In genomic region chr3:146747928-146748327, GRCh38 we compare ENCODE assay signal across 10 cellular contexts.
DNase-seq lines count a peak whose midpoint lies in the region; ATAC-seq and TF ChIP-seq lines count a peak whose summit lies in the region.
"Had no signal": no experiment of that assay in that cellular context is flagged by ENCODE, and none has a peak within 500 bp of the region (broad histone marks: within the 10 kb centered on the region; RNA-seq: fewer than 3 reads in every experiment).

No MANE protein-coding gene starts in this region.

- no peaks in the 10 kb centered on the region for H3K36me3 Mint-ChIP-seq in activated CD8-positive, alpha-beta memory T cell treated with anti-CD3 and anti-CD28 coated beads, Interleukin-2, amount 10 ng/mL, durations not matched to agents 7 days and 5 days
- H3K36me3 Mint-ChIP-seq in activated T-cell treated with anti-CD3 and anti-CD28 coated beads, Interleukin-2, amount 50 U/mL, for 24 hours (ENCODE audit: low read depth): no peaks in the 10 kb centered on the region

- no peaks in the 10 kb centered on the region for H3K4me1 Mint-ChIP-seq in activated CD8-positive, alpha-beta memory T cell treated with anti-CD3 and anti-CD28 coated beads, Interleukin-2, amount 10 ng/mL, durations not matched to agents 7 days and 5 days
- H3K4me1 Mint-ChIP-seq in activated T-cell treated with anti-CD3 and anti-CD28 coated beads, Interleukin-2, amount 50 U/mL, for 24 hours (ENCODE audit: low read depth): no peaks in the 10 kb centered on the region

- H3K27ac ChIP-seq in 22Rv1 (no peak overlapping the region), SK-N-MC (no peak overlapping the region)
- H3K27ac ChIP-seq: SJCRH30 had no signal

- CTCF ChIA-PET in activated CD8-positive, alpha-beta memory T cell treated with anti-CD3 and anti-CD28 coated beads, Interleukin-2, amount 10 ng/mL, durations not matched to agents 7 days and 5 days (lab: Charles Lee): no interaction called here

- H3K27me3 Mint-ChIP-seq in activated CD8-positive, alpha-beta memory T cell treated with anti-CD3 and anti-CD28 coated beads, Interleukin-2, amount 10 ng/mL, durations not matched to agents 7 days and 5 days: no peaks in the 10 kb centered on the region
- no peaks in the 10 kb centered on the region for H3K27me3 Mint-ChIP-seq in activated T-cell treated with anti-CD3 and anti-CD28 coated beads, Interleukin-2, amount 50 U/mL, for 24 hours

- H3K36me3 ChIP-seq in SK-N-MC (ENCODE audit: insufficient read depth, low read length): no peaks in the 10 kb centered on the region; the same call in 1 of the 2 replicates
- H3K36me3 ChIP-seq: SJCRH30 had no signal

- H3K9me3 ChIP-seq in SK-N-MC (ENCODE audit: low read depth, low read length): peaks cover 4% of the 10 kb centered on the region; the same call in 1 of the 2 replicates
- H3K9me3 ChIP-seq: SJCRH30 had no signal

- peak; percentile 29 for TF ChIP-seq CTCF in 22Rv1 (IDR thresholded peaks at IDR 0.05)

- peaks cover 3% of the 10 kb centered on the region for H3K9me3 Mint-ChIP-seq in activated CD8-positive, alpha-beta memory T cell treated with anti-CD3 and anti-CD28 coated beads, Interleukin-2, amount 10 ng/mL, durations not matched to agents 7 days and 5 days (ENCODE audit: low read depth)
- H3K9me3 Mint-ChIP-seq in activated T-cell treated with anti-CD3 and anti-CD28 coated beads, Interleukin-2, amount 50 U/mL, for 24 hours: peaks cover 6% of the 10 kb centered on the region

- no peak overlapping the region for H3K27ac Mint-ChIP-seq in activated CD8-positive, alpha-beta memory T cell treated with anti-CD3 and anti-CD28 coated beads, Interleukin-2, amount 10 ng/mL, durations not matched to agents 7 days and 5 days
- no peak overlapping the region for H3K27ac Mint-ChIP-seq in activated T-cell treated with anti-CD3 and anti-CD28 coated beads, Interleukin-2, amount 50 U/mL, for 24 hours

- H3K4me3 Mint-ChIP-seq in activated CD8-positive, alpha-beta memory T cell treated with anti-CD3 and anti-CD28 coated beads, Interleukin-2, amount 10 ng/mL, durations not matched to agents 7 days and 5 days: no peak overlapping the region
- no peak overlapping the region for H3K4me3 Mint-ChIP-seq in activated T-cell treated with anti-CD3 and anti-CD28 coated beads, Interleukin-2, amount 50 U/mL, for 24 hours

- DNase-seq in GM04504 (ENCODE audit: low read depth): peak; percentile 46
- DNase-seq in SK-N-MC (ENCODE audit: low read depth, low spot score): no peak
- peak; percentile 9 for DNase-seq in glomerular endothelial cell (ENCODE audit: extremely low read depth, low read depth, low spot score)
- no peak for DNase-seq in activated CD8-positive, alpha-beta memory T cell treated with anti-CD3 and anti-CD28 coated beads, Interleukin-2, amount 10 ng/mL, durations not matched to agents 7 days and 5 days
- DNase-seq in activated T-cell treated with anti-CD3 and anti-CD28 coated beads, Interleukin-2, amount 50 U/mL, for 24 hours: no peak
- DNase-seq: DMS79 treated with DMSO at 0.1 percent for 48 hours had no signal

- ATAC-seq in HG02884 (IDR thresholded peaks at IDR 0.05; ENCODE audit: unreplicated experiment): no peak
- ATAC-seq in GM21515 (IDR thresholded peaks at IDR 0.05; ENCODE audit: unreplicated experiment): no peak
- ATAC-seq in activated CD8-positive, alpha-beta memory T cell treated with anti-CD3 and anti-CD28 coated beads, Interleukin-2, amount 10 ng/mL, durations not matched to agents 7 days and 5 days: no peak

- H3K9ac ChIP-seq in SK-N-MC (ENCODE audit: insufficient read length): no peak overlapping the region

- peak overlapping the region; percentile 18 for H3K4me3 ChIP-seq in SK-N-MC
- H3K4me3 ChIP-seq: SJCRH30 had no signal

Comparison
In these comparisons a context has a peak if more than half of its experiments do, and no peak if none do; other contexts are left out.
1. DNase-seq: peak in GM04504 (single experiment) and glomerular endothelial cell (single experiment); none in SK-N-MC (single experiment), activated CD8-positive, alpha-beta memory T cell treated with anti-CD3 and anti-CD28 coated beads, Interleukin-2, amount 10 ng/mL, durations not matched to agents 7 days and 5 days (single experiment) and activated T-cell treated with anti-CD3 and anti-CD28 coated beads, Interleukin-2, amount 50 U/mL, for 24 hours (single experiment).